Comparison of ENCODE assay signal across 22 cellular contexts in the genomic region with DNA sequence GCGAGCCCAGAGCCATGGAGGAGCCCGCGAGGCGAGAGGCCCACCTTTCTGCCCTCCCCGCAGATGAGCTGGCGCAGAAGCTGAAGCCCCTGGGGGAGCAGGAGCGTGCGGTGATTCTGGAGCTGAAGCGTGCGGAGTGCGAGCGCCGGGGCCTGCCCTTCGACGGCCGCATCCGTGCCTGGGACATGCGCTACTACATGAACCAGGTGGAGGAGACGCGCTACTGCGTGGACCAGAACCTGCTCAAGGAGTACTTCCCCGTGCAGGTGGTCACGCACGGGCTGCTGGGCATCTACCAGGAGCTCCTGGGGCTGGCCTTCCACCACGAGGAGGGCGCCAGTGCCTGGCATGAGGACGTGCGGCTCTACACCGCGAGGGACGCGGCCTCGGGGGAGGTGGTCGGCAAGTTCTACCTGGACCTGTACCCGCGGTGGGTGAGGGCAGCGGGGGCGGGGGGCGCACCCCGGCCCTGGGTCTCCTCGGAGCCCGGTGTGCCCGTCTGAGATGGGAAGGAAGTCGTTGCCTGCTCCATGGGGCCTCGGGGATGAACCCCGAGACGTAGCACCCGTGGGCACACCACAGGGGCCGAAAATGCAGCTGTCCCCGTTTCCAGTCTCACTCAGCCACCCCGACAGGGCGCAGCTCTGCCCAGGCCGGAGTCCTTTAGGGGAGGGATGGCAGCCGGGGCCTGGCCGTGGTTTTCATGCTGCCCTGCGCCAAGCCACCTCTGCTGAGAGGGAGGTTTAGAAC. TPM values are rescaled to one million over a fixed set of nuclear protein-coding genes. Genes with fewer than 3 reads are reported as not detected.
"Had no signal": no experiment of that assay in that cellular context is flagged by ENCODE, and none has a peak within 500 bp of the region (broad histone marks: within the 10 kb centered on the region; RNA-seq: fewer than 3 reads in every experiment).

No MANE protein-coding gene starts in this region.

- H3K9me3 ChIP-seq: adrenal gland, ascending aorta, sigmoid colon, transverse colon had no signal

- DNase-seq: activated CD4-positive, alpha-beta T cell treated with anti-CD3 and anti-CD28 coated beads for 1 hour; activated CD4-positive, alpha-beta T cell treated with anti-CD3 and anti-CD28 coated beads, Interleukin-2, amount 50 U/mL, for 1 hour; activated CD8-positive, alpha-beta T cell treated with anti-CD3 and anti-CD28 coated beads, Interleukin-2, amount 10 ng/mL, durations not matched to agents 7 days and 5 days; activated gamma-delta T cell; adrenal gland; brain microvascular endothelial cell; central memory CD4-positive, alpha-beta T cell; dermis blood vessel endothelial cell; effector CD8-positive, alpha-beta T cell; foreskin melanocyte; mesenchymal stem cell; occipital lobe; sigmoid colon; stimulated activated CD4-positive, alpha-beta T cell treated with anti-CD3 and anti-CD28 coated beads, Interleukin-2, amount 100 ng/mL, for 48 hours; stimulated activated CD8-positive, alpha-beta memory T cell treated with anti-CD3 and anti-CD28 coated beads, Interleukin-4, amount 100 ng/mL, for 48 hours; stimulated activated naive B cell treated with anti-CD40 and anti-IgM and Interleukin-4, amounts not matched to agents 10 μg/mL and 1 μg/mL and 100 μg/mL, for 72 hours; T-helper 9 cell; transverse colon had no signal

- H3K27me3 ChIP-seq: adrenal gland, ascending aorta, brain microvascular endothelial cell, hepatocyte, sigmoid colon, transverse colon had no signal

- H3K27ac ChIP-seq: adrenal gland, ascending aorta, brain microvascular endothelial cell, hepatocyte, sigmoid colon, transverse colon had no signal

- H2AFZ ChIP-seq: hepatocyte had no signal

- H3K4me1 ChIP-seq: adrenal gland, ascending aorta, sigmoid colon had no signal

- H3K4me2 ChIP-seq: hepatocyte had no signal

- H3K79me2 ChIP-seq: hepatocyte had no signal

- H3K4me3 ChIP-seq: adrenal gland, ascending aorta, hepatocyte, sigmoid colon, transverse colon had no signal

RNA-seq across cellular contexts. Expression of a gene that starts 59.6 kb away (rescaled TPM):
- total RNA-seq: activated CD8-positive, alpha-beta T cell treated with anti-CD3 and anti-CD28 coated beads, Interleukin-2, amount 10 ng/mL, durations not matched to agents 7 days and 5 days; activated T-helper 1 cell treated with anti-CD3 and anti-CD28 coated beads, Interleukin-12 subunit alpha, Interleukin-12 subunit beta, Interleukin-2, Interleukin-4 antibody, amounts not matched to agents 30 ng/mL and 10 ng/mL and 1 ng/mL, durations not matched to agents 14 hours and 24 hours and 36 hours; ascending aorta; mononuclear cell; sigmoid colon; transverse colon had no signal
- polyA plus RNA-seq: hepatocyte, sigmoid colon had no signal
